Comparison of ENCODE assay signal across 9 cellular contexts in genomic region chr3:184322731-184323487, GRCh38. TPM values are rescaled to one million over a fixed set of nuclear protein-coding genes. Genes with fewer than 3 reads are reported as not detected.
A peak's percentile ranks its signal among the peaks of the same experiment; 100 is the strongest.
DNase-seq lines count a peak whose midpoint lies in the region; ATAC-seq, FAIRE-seq and TF ChIP-seq lines count a peak whose summit lies in the region.
"Had no signal": no experiment of that assay in that cellular context is flagged by ENCODE, and none has a peak within 500 bp of the region (broad histone marks: within the 10 kb centered on the region; RNA-seq: fewer than 3 reads in every experiment).

No MANE protein-coding gene starts in this region.

- peaks cover 0 to 17% of the 10 kb centered on the region in 2 experiments; a peak in 4 of 5 replicates for H3K4me1 ChIP-seq in K562 (replicated peaks in 1 of 2; ENCODE audit: control insufficient read depth in 2 of 2, insufficient read depth in 2 of 2, low read length in 2 of 2)

- H3K27me3 ChIP-seq in HL-60 (ENCODE audit: insufficient read depth, poor library complexity, severe bottlenecking) (no peaks in the 10 kb centered on the region), K562 (ENCODE audit: control insufficient read depth in 2 of 2, insufficient read depth in 2 of 2, low read length in 2 of 2) (no peaks in the 10 kb centered on the region)
- H3K27me3 ChIP-seq: pancreas had no signal

- H3K27ac Mint-ChIP-seq in activated T-helper 1 cell treated with anti-CD3 and anti-CD28 coated beads, Interleukin-12 subunit alpha, Interleukin-12 subunit beta, Interleukin-2, Interleukin-4 antibody, amounts not matched to agents 30 ng/mL and 10 ng/mL and 1 ng/mL, durations not matched to agents 14 hours and 24 hours and 36 hours: no peak overlapping the region
- H3K27ac Mint-ChIP-seq: T-helper 1 cell treated with Interleukin-12 subunit alpha and Interleukin-12 subunit beta and Interleukin-4 antibody, amounts not matched to agents 30 μg/mL and 1 μg/mL, for 36 hours had no signal

- peak overlapping the region in 1 of 2 experiments; percentile 16; a peak in 1 of 4 replicates for H3K9ac ChIP-seq in K562 (ENCODE audit: insufficient read depth in 1 of 2, low read depth in 2 of 2, low read length in 2 of 2)

- H3K4me3 ChIP-seq in HL-60 (replicated peaks; ENCODE audit: insufficient read depth, low read length): no peak overlapping the region
- H3K4me3 ChIP-seq in K562: no peak overlapping the region
- H3K4me3 ChIP-seq: pancreas had no signal

- DNase-seq in HL-60 (ENCODE audit: low read depth in 1 of 2, low spot score in 1 of 2) (peak; percentile 92 to 97), K562 (ENCODE audit: extremely low read depth in 1 of 4, low spot score in 3 of 4) (no peak), posterior vena cava (ENCODE audit: low spot score) (peak; percentile 87), cortex of kidney (lab: John Stamatoyannopoulos, UW) (no peak)
- DNase-seq in activated T-helper 1 cell treated with anti-CD3 and anti-CD28 coated beads, Interleukin-12 subunit alpha, Interleukin-12 subunit beta, Interleukin-2, Interleukin-4 antibody, amounts not matched to agents 30 ng/mL and 10 ng/mL and 1 ng/mL, durations not matched to agents 14 hours and 24 hours and 36 hours (ENCODE audit: low spot score): no peak
- DNase-seq: NCI-H69 had no signal

- POLR2A ChIA-PET in K562 (lab: Yijun Ruan, JAX): no interaction called here

- no peak for TF ChIP-seq EP300 in K562 (IDR thresholded peaks at IDR 0.05; ENCODE audit: low read length)

- no peak for FAIRE-seq in K562 (lab: Jason Lieb, UNC)
- FAIRE-seq: pancreas had no signal

- in situ Hi-C loops in K562 (cut with MboI): no loop called here

- H3K27me3 Mint-ChIP-seq in activated T-helper 1 cell treated with anti-CD3 and anti-CD28 coated beads, Interleukin-12 subunit alpha, Interleukin-12 subunit beta, Interleukin-2, Interleukin-4 antibody, amounts not matched to agents 30 ng/mL and 10 ng/mL and 1 ng/mL, durations not matched to agents 14 hours and 24 hours and 36 hours (ENCODE audit: insufficient read depth): no peaks in the 10 kb centered on the region

- peaks cover 29% of the 10 kb centered on the region for H4K20me1 ChIP-seq in K562 (replicated peaks; ENCODE audit: control insufficient read depth, insufficient read depth, low read length)

- H3K4me1 Mint-ChIP-seq in activated T-helper 1 cell treated with anti-CD3 and anti-CD28 coated beads, Interleukin-12 subunit alpha, Interleukin-12 subunit beta, Interleukin-2, Interleukin-4 antibody, amounts not matched to agents 30 ng/mL and 10 ng/mL and 1 ng/mL, durations not matched to agents 14 hours and 24 hours and 36 hours (ENCODE audit: low read depth): peaks cover 25% of the 10 kb centered on the region

- H2AFZ ChIP-seq in K562 (ENCODE audit: low read depth, low read length): no peak overlapping the region

- no peaks in the 10 kb centered on the region for H3K9me3 ChIP-seq in K562 (replicated peaks; ENCODE audit: control insufficient read depth, insufficient read depth, low read depth, low read length)
- H3K9me3 ChIP-seq: pancreas had no signal

- no peak for TF ChIP-seq POLR2A in K562 (conservative IDR thresholded peaks at IDR 0.05)

- H3K36me3 Mint-ChIP-seq in activated T-helper 1 cell treated with anti-CD3 and anti-CD28 coated beads, Interleukin-12 subunit alpha, Interleukin-12 subunit beta, Interleukin-2, Interleukin-4 antibody, amounts not matched to agents 30 ng/mL and 10 ng/mL and 1 ng/mL, durations not matched to agents 14 hours and 24 hours and 36 hours (ENCODE audit: low read depth): peaks cover 73% of the 10 kb centered on the region

- H3K36me3 ChIP-seq in K562 (ENCODE audit: control insufficient read depth, insufficient read depth, low read length): peaks cover 99% of the 10 kb centered on the region

- no peaks in the 10 kb centered on the region for H3K9me3 Mint-ChIP-seq in activated T-helper 1 cell treated with anti-CD3 and anti-CD28 coated beads, Interleukin-12 subunit alpha, Interleukin-12 subunit beta, Interleukin-2, Interleukin-4 antibody, amounts not matched to agents 30 ng/mL and 10 ng/mL and 1 ng/mL, durations not matched to agents 14 hours and 24 hours and 36 hours
- H3K9me3 Mint-ChIP-seq: T-helper 1 cell treated with Interleukin-12 subunit alpha and Interleukin-12 subunit beta and Interleukin-4 antibody, amounts not matched to agents 30 μg/mL and 1 μg/mL, for 36 hours had no signal

- ATAC-seq in K562 (no peak), HG02759 (IDR thresholded peaks at IDR 0.05; ENCODE audit: unreplicated experiment) (no peak)
- ATAC-seq: pancreas had no signal

- peaks cover 3% of the 10 kb centered on the region for H3K9me1 ChIP-seq in K562 (ENCODE audit: control insufficient read depth, insufficient read depth, low read length)

- H3K4me2 ChIP-seq in K562 (ENCODE audit: insufficient read depth, low read length): no peak overlapping the region

- no peak overlapping the region for H3K4me3 Mint-ChIP-seq in activated T-helper 1 cell treated with anti-CD3 and anti-CD28 coated beads, Interleukin-12 subunit alpha, Interleukin-12 subunit beta, Interleukin-2, Interleukin-4 antibody, amounts not matched to agents 30 ng/mL and 10 ng/mL and 1 ng/mL, durations not matched to agents 14 hours and 24 hours and 36 hours
- H3K4me3 Mint-ChIP-seq: T-helper 1 cell treated with Interleukin-12 subunit alpha and Interleukin-12 subunit beta and Interleukin-4 antibody, amounts not matched to agents 30 μg/mL and 1 μg/mL, for 36 hours had no signal

- no TSS peak for BruUV-seq in K562 (replicated peaks; lab: Mats Ljungman, UMichigan)

- H3K79me2 ChIP-seq in K562 (ENCODE audit: control insufficient read depth, insufficient read depth, low read length): peaks cover 70% of the 10 kb centered on the region

- intact Hi-C loops in K562 (cut with micrococcal nuclease): no loop called here
- intact Hi-C loops in posterior vena cava (cut with DNase I): no loop called here
- intact Hi-C loops in activated T-helper 1 cell treated with anti-CD3 and anti-CD28 coated beads, Interleukin-12 subunit alpha, Interleukin-12 subunit beta, Interleukin-2, Interleukin-4 antibody, amounts not matched to agents 30 ng/mL and 10 ng/mL and 1 ng/mL, durations not matched to agents 14 hours and 24 hours and 36 hours (cut with micrococcal nuclease): no loop called here

- 93% methylated on average over 16 of the region's 20 CpGs for WGBS in K562 (ENCODE audit: insufficient coverage, low coverage, missing lambda C conversion rate)

- CTCF ChIA-PET in K562 (lab: Yijun Ruan, JAX; ENCODE audit: low intra/inter-chr PET ratio): no interaction called here

- TF ChIP-seq CTCF in HL-60 (IDR thresholded peaks at IDR 0.05; ENCODE audit: insufficient read depth, low read length) (no peak), K562 (IDR thresholded peaks at IDR 0.05 in 2 of 3, conservative IDR thresholded peaks at IDR 0.05 in 1 of 3; ENCODE audit: insufficient read depth in 2 of 3, low read depth in 1 of 3, low read length in 3 of 3) (no peak)

- H3K27ac ChIP-seq in HL-60 (replicated peaks) (peak overlapping the region; percentile 48), K562 (ENCODE audit: extremely low read depth, low read depth, low read length) (no peak overlapping the region)
- H3K27ac ChIP-seq: pancreas had no signal

- no peak for TF ChIP-seq RAD21 in K562 (CRISPR knock-in tag; conservative IDR thresholded peaks at IDR 0.05 in 1 of 2, IDR thresholded peaks at IDR 0.05 in 1 of 2)

RNA-seq across cellular contexts. Expression of gene EIF4G1, which starts 8.5 kb away (rescaled TPM):
- 281 and 575 TPM in 2 replicates for total RNA-seq in K562 (2011; cell fraction: chromatin; rRNA removed; ENCODE audit: low replicate concordance)
- total RNA-seq in K562 (2011; cell fraction: nucleolus; rRNA removed): 207 and 253 TPM in 2 replicates
- 202 and 220 TPM in 2 replicates for total RNA-seq in K562 (2011; cell fraction: nucleoplasm; rRNA removed)
- total RNA-seq in K562 (2014; rRNA removed) (299 and 324 TPM in 2 replicates), K562 (2014; rRNA removed; fragmentation: Illumina TruSeq; extraction: Trizol) (117 and 129 TPM in 2 replicates), K562 (2015; rRNA removed; fragmentation: Illumina TruSeq; extraction: Trizol) (141 and 154 TPM in 2 replicates), K562 (2021) (493 and 505 TPM in 2 replicates), posterior vena cava (100 to 1,000 TPM; 273 to 325 TPM)
- polyA plus RNA-seq in K562 (2011; rRNA removed) (155 and 197 TPM in 2 replicates), K562 (2014; fragmentation: Illumina TruSeq; extraction: Trizol) (343 and 378 TPM in 2 replicates), K562 (2014; fragmentation: Nextera tagmentation; extraction: Ambion mirVana) (1 to 10 TPM; 4.6 to 6.5 TPM), K562 (2014; rRNA removed) (216 and 241 TPM in 2 replicates)
- 158 and 307 TPM in 2 replicates for polyA plus RNA-seq in K562 (2011; cell fraction: cytosol; rRNA removed)
- polyA plus RNA-seq in K562 (2011; cell fraction: nucleus; rRNA removed): 252 and 363 TPM in 2 replicates
- 182 and 302 TPM in 2 replicates for polyA plus RNA-seq in K562 (2012)
- polyA minus RNA-seq in K562 (2011; rRNA and poly(A)+ RNA removed): 200 and 276 TPM in 2 replicates
- polyA minus RNA-seq in K562 (2011; cell fraction: cytosol; rRNA and poly(A)+ RNA removed): 226 and 260 TPM in 2 replicates
- polyA minus RNA-seq in K562 (2011; cell fraction: nucleus; rRNA and poly(A)+ RNA removed): 82.8 and 104 TPM in 2 replicates
- 657 and 706 TPM in 2 replicates for total RNA-seq in activated T-helper 1 cell treated with anti-CD3 and anti-CD28 coated beads, Interleukin-12 subunit alpha, Interleukin-12 subunit beta, Interleukin-2, Interleukin-4 antibody, amounts not matched to agents 30 ng/mL and 10 ng/mL and 1 ng/mL, durations not matched to agents 14 hours and 24 hours and 36 hours

RNA-seq across cellular contexts. Expression of gene FAM131A, which starts 14.5 kb away (rescaled TPM):
- total RNA-seq in K562 (2011; cell fraction: chromatin; rRNA removed; ENCODE audit: low replicate concordance): 29.4 and 66.9 TPM in 2 replicates
- 33.2 and 33.8 TPM in 2 replicates for total RNA-seq in K562 (2011; cell fraction: nucleolus; rRNA removed)
- total RNA-seq in K562 (2011; cell fraction: nucleoplasm; rRNA removed): 38.1 and 45.6 TPM in 2 replicates
- total RNA-seq in K562 (2014; rRNA removed) (11.1 and 12.9 TPM in 2 replicates), K562 (2014; rRNA removed; fragmentation: Illumina TruSeq; extraction: Trizol) (2.8 and 3.6 TPM in 2 replicates), K562 (2015; rRNA removed; fragmentation: Illumina TruSeq; extraction: Trizol) (4.3 and 5.3 TPM in 2 replicates), K562 (2021) (8.9 and 9.1 TPM in 2 replicates), posterior vena cava (10 to 100 TPM; 30.4 to 37.4 TPM)
- polyA plus RNA-seq in K562 (2011; rRNA removed) (11.0 and 11.7 TPM in 2 replicates), K562 (2014; fragmentation: Illumina TruSeq; extraction: Trizol) (3.8 and 5.1 TPM in 2 replicates), K562 (2014; fragmentation: Nextera tagmentation; extraction: Ambion mirVana) (1 to 10 TPM in 1 of 2 experiments, under 1 TPM in 1; 0.48 to 1.4 TPM), K562 (2014; rRNA removed) (9.4 and 9.8 TPM in 2 replicates)
- 16.4 and 28.8 TPM in 2 replicates for polyA plus RNA-seq in K562 (2011; cell fraction: cytosol; rRNA removed)
- 22.8 and 31.3 TPM in 2 replicates for polyA plus RNA-seq in K562 (2011; cell fraction: nucleus; rRNA removed)
- polyA plus RNA-seq in K562 (2012): 7.3 and 11.6 TPM in 2 replicates
- 5.0 and 9.2 TPM in 2 replicates for polyA minus RNA-seq in K562 (2011; rRNA and poly(A)+ RNA removed)
- 5.5 and 12.1 TPM in 2 replicates for polyA minus RNA-seq in K562 (2011; cell fraction: cytosol; rRNA and poly(A)+ RNA removed)
- polyA minus RNA-seq in K562 (2011; cell fraction: nucleus; rRNA and poly(A)+ RNA removed): 5.3 and 8.0 TPM in 2 replicates
- 7.5 and 9.2 TPM in 2 replicates for total RNA-seq in activated T-helper 1 cell treated with anti-CD3 and anti-CD28 coated beads, Interleukin-12 subunit alpha, Interleukin-12 subunit beta, Interleukin-2, Interleukin-4 antibody, amounts not matched to agents 30 ng/mL and 10 ng/mL and 1 ng/mL, durations not matched to agents 14 hours and 24 hours and 36 hours

RNA-seq across cellular contexts. Expression of gene PSMD2, which starts 23.9 kb away (rescaled TPM):
- total RNA-seq in K562 (2011; cell fraction: chromatin; rRNA removed; ENCODE audit: low replicate concordance): 569 and 758 TPM in 2 replicates
- total RNA-seq in K562 (2011; cell fraction: nucleolus; rRNA removed): 352 and 373 TPM in 2 replicates
- total RNA-seq in K562 (2011; cell fraction: nucleoplasm; rRNA removed): 287 and 361 TPM in 2 replicates
- total RNA-seq in K562 (2014; rRNA removed): 484 and 524 TPM in 2 replicates
- 257 and 258 TPM in 2 replicates for total RNA-seq in K562 (2014; rRNA removed; fragmentation: Illumina TruSeq; extraction: Trizol)
- total RNA-seq in K562 (2015; rRNA removed; fragmentation: Illumina TruSeq; extraction: Trizol): 297 and 320 TPM in 2 replicates
- total RNA-seq in K562 (2021): 325 and 373 TPM in 2 replicates
- 283 and 295 TPM in 2 replicates for polyA plus RNA-seq in K562 (2011; rRNA removed)
- polyA plus RNA-seq in K562 (2011; cell fraction: cytosol; rRNA removed): 315 and 469 TPM in 2 replicates
- 330 and 385 TPM in 2 replicates for polyA plus RNA-seq in K562 (2011; cell fraction: nucleus; rRNA removed)
- polyA plus RNA-seq in K562 (2012): 320 and 409 TPM in 2 replicates
- 313 and 341 TPM in 2 replicates for polyA plus RNA-seq in K562 (2014; fragmentation: Illumina TruSeq; extraction: Trizol)
- 100 to 1,000 TPM; 152 to 173 TPM for polyA plus RNA-seq in K562 (2014; fragmentation: Nextera tagmentation; extraction: Ambion mirVana)
- polyA plus RNA-seq in K562 (2014; rRNA removed): 221 and 276 TPM in 2 replicates
- polyA minus RNA-seq in K562 (2011; rRNA and poly(A)+ RNA removed): 414 and 507 TPM in 2 replicates
- polyA minus RNA-seq in K562 (2011; cell fraction: cytosol; rRNA and poly(A)+ RNA removed): 275 and 325 TPM in 2 replicates
- 117 and 180 TPM in 2 replicates for polyA minus RNA-seq in K562 (2011; cell fraction: nucleus; rRNA and poly(A)+ RNA removed)
- 100 to 1,000 TPM; 128 to 163 TPM for total RNA-seq in posterior vena cava
- total RNA-seq in activated T-helper 1 cell treated with anti-CD3 and anti-CD28 coated beads, Interleukin-12 subunit alpha, Interleukin-12 subunit beta, Interleukin-2, Interleukin-4 antibody, amounts not matched to agents 30 ng/mL and 10 ng/mL and 1 ng/mL, durations not matched to agents 14 hours and 24 hours and 36 hours: 251 and 255 TPM in 2 replicates

RNA-seq across cellular contexts. Expression of gene CLCN2, which starts 38.5 kb away (rescaled TPM):
- 48.8 and 135 TPM in 2 replicates for total RNA-seq in K562 (2011; cell fraction: chromatin; rRNA removed; ENCODE audit: low replicate concordance)
- total RNA-seq in K562 (2011; cell fraction: nucleolus; rRNA removed): 68.7 and 80.4 TPM in 2 replicates
- total RNA-seq in K562 (2011; cell fraction: nucleoplasm; rRNA removed): 60.3 and 66.2 TPM in 2 replicates
- 8.9 and 12.9 TPM in 2 replicates for total RNA-seq in K562 (2014; rRNA removed)
- 4.1 and 5.2 TPM in 2 replicates for total RNA-seq in K562 (2014; rRNA removed; fragmentation: Illumina TruSeq; extraction: Trizol)
- 6.9 TPM in 2 replicates for total RNA-seq in K562 (2015; rRNA removed; fragmentation: Illumina TruSeq; extraction: Trizol)
- 13.5 and 14.0 TPM in 2 replicates for total RNA-seq in K562 (2021)
- 5.7 and 10.9 TPM in 2 replicates for polyA plus RNA-seq in K562 (2011; rRNA removed)
- polyA plus RNA-seq in K562 (2011; cell fraction: cytosol; rRNA removed): 5.9 and 9.1 TPM in 2 replicates
- polyA plus RNA-seq in K562 (2011; cell fraction: nucleus; rRNA removed): 58.7 and 74.2 TPM in 2 replicates
- polyA plus RNA-seq in K562 (2012): 9.7 and 11.6 TPM in 2 replicates
- polyA plus RNA-seq in K562 (2014; fragmentation: Illumina TruSeq; extraction: Trizol): 9.4 and 10.2 TPM in 2 replicates
- polyA plus RNA-seq in K562 (2014; fragmentation: Nextera tagmentation; extraction: Ambion mirVana): under 1 TPM; 0.10 to 0.39 TPM
- polyA plus RNA-seq in K562 (2014; rRNA removed): 12.8 and 14.4 TPM in 2 replicates
- polyA minus RNA-seq in K562 (2011; rRNA and poly(A)+ RNA removed): 7.4 and 9.0 TPM in 2 replicates
- polyA minus RNA-seq in K562 (2011; cell fraction: cytosol; rRNA and poly(A)+ RNA removed): 6.6 and 7.6 TPM in 2 replicates
- polyA minus RNA-seq in K562 (2011; cell fraction: nucleus; rRNA and poly(A)+ RNA removed): 30.6 and 37.0 TPM in 2 replicates
- total RNA-seq in posterior vena cava: 1 to 10 TPM; 3.7 to 4.0 TPM
- total RNA-seq in activated T-helper 1 cell treated with anti-CD3 and anti-CD28 coated beads, Interleukin-12 subunit alpha, Interleukin-12 subunit beta, Interleukin-2, Interleukin-4 antibody, amounts not matched to agents 30 ng/mL and 10 ng/mL and 1 ng/mL, durations not matched to agents 14 hours and 24 hours and 36 hours: 5.2 and 6.6 TPM in 2 replicates

RNA-seq across cellular contexts. Expression of gene POLR2H, which starts 38.6 kb away (rescaled TPM):
- total RNA-seq in K562 (2011; cell fraction: chromatin; rRNA removed; ENCODE audit: low replicate concordance): 300 and 317 TPM in 2 replicates
- 170 and 180 TPM in 2 replicates for total RNA-seq in K562 (2011; cell fraction: nucleolus; rRNA removed)
- total RNA-seq in K562 (2011; cell fraction: nucleoplasm; rRNA removed): 229 and 244 TPM in 2 replicates
- 128 and 149 TPM in 2 replicates for total RNA-seq in K562 (2014; rRNA removed)
- total RNA-seq in K562 (2014; rRNA removed; fragmentation: Illumina TruSeq; extraction: Trizol): 160 and 175 TPM in 2 replicates
- total RNA-seq in K562 (2015; rRNA removed; fragmentation: Illumina TruSeq; extraction: Trizol): 145 and 147 TPM in 2 replicates
- 134 and 135 TPM in 2 replicates for total RNA-seq in K562 (2021)
- polyA plus RNA-seq in K562 (2011; rRNA removed): 289 and 319 TPM in 2 replicates
- polyA plus RNA-seq in K562 (2011; cell fraction: cytosol; rRNA removed): 191 and 459 TPM in 2 replicates
- 324 and 334 TPM in 2 replicates for polyA plus RNA-seq in K562 (2011; cell fraction: nucleus; rRNA removed)
- 100 and 156 TPM in 2 replicates for polyA plus RNA-seq in K562 (2012)
- polyA plus RNA-seq in K562 (2014; fragmentation: Illumina TruSeq; extraction: Trizol): 220 and 222 TPM in 2 replicates
- polyA plus RNA-seq in K562 (2014; fragmentation: Nextera tagmentation; extraction: Ambion mirVana): 100 to 1,000 TPM; 502 to 512 TPM
- 245 and 256 TPM in 2 replicates for polyA plus RNA-seq in K562 (2014; rRNA removed)
- polyA minus RNA-seq in K562 (2011; rRNA and poly(A)+ RNA removed): 167 and 184 TPM in 2 replicates
- 56.9 and 60.7 TPM in 2 replicates for polyA minus RNA-seq in K562 (2011; cell fraction: cytosol; rRNA and poly(A)+ RNA removed)
- polyA minus RNA-seq in K562 (2011; cell fraction: nucleus; rRNA and poly(A)+ RNA removed): 51.2 and 86.4 TPM in 2 replicates
- total RNA-seq in posterior vena cava: 10 to 100 TPM; 39.1 to 42.7 TPM
- total RNA-seq in activated T-helper 1 cell treated with anti-CD3 and anti-CD28 coated beads, Interleukin-12 subunit alpha, Interleukin-12 subunit beta, Interleukin-2, Interleukin-4 antibody, amounts not matched to agents 30 ng/mL and 10 ng/mL and 1 ng/mL, durations not matched to agents 14 hours and 24 hours and 36 hours: 145 and 151 TPM in 2 replicates

Comparison
In these comparisons a context has a peak if more than half of its experiments do, and no peak if none do; other contexts are left out.
1. DNase-seq: peak in HL-60 (2 of 2) and posterior vena cava (single experiment); none in K562 (0 of 4), activated T-helper 1 cell treated with anti-CD3 and anti-CD28 coated beads, Interleukin-12 subunit alpha, Interleukin-12 subunit beta, Interleukin-2, Interleukin-4 antibody, amounts not matched to agents 30 ng/mL and 10 ng/mL and 1 ng/mL, durations not matched to agents 14 hours and 24 hours and 36 hours (single experiment) and cortex of kidney (single experiment).